In the genomic region with DNA sequence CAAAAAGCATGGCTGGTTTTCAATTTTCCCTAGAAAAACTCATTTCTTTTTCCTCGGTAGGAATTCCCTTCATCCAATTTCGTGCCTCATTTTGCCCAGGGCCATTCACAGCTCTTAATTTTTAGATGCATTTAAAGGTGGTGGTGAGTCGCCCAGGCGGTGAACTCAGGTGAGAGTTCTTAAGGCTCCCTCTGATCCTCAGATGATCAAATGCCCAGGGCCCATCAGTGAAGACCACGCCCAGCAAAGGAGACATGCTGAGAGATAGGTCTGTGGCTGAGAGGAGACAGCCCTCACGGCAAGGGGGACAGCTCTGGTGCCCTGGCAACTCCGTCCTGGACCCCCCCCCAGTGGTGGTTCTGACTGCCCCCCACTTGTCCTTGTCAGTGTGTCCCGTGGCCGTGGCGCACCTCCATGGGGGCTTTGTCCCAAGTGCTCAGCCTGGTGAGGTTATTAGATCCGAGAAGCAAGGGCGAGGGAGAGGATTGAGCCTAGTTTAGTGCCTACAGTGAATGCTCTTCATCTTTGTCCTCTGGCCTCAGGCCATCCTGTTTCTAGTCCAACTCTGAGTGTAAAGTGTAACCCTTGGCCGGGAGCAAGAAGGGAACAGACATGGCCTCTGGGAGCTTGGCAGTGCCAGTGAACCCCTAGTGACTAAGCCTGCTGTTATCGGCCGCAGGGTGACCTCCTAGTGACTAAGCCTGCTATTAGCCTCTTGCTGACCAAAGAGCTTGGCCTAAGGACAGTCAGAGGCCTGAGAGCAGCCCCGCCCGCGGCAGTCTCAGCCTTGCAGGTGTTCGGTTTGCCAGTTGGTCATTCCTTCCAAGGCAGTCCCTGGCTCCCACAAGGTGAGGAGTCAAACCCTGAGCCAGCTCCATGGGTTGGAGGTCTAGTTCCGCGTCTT, we compare ENCODE assay signal across 13 cellular contexts.
DNase-seq lines count a peak whose midpoint lies in the region; ATAC-seq and TF ChIP-seq lines count a peak whose summit lies in the region.
"Had no signal": no experiment of that assay in that cellular context is flagged by ENCODE, and none has a peak within 500 bp of the region (broad histone marks: within the 10 kb centered on the region; RNA-seq: fewer than 3 reads in every experiment).

No MANE protein-coding gene starts in this region.

- no peaks in the 10 kb centered on the region for H3K9me3 Mint-ChIP-seq in stimulated activated naive CD8-positive, alpha-beta T cell treated with anti-CD3 and anti-CD28 coated beads, Interleukin-15, amount 100 ng/mL, for 72 hours
- no peaks in the 10 kb centered on the region for H3K9me3 Mint-ChIP-seq in progenitor cell of endocrine pancreas (ENCODE audit: low read depth)
- no peaks in the 10 kb centered on the region for H3K9me3 Mint-ChIP-seq in T-cell
- H3K9me3 Mint-ChIP-seq: T-helper 1 cell treated with Interleukin-12 subunit alpha and Interleukin-12 subunit beta and Interleukin-4 antibody, amounts not matched to agents 30 μg/mL and 1 μg/mL, for 36 hours had no signal

- H3K36me3 ChIP-seq in MG63 (no peaks in the 10 kb centered on the region), fibroblast of lung (ENCODE audit: control insufficient read depth, insufficient read depth, low read length) (no peaks in the 10 kb centered on the region)
- H3K36me3 ChIP-seq: spleen had no signal

- H3K36me3 Mint-ChIP-seq in progenitor cell of endocrine pancreas (ENCODE audit: insufficient read depth) (peaks cover 11% of the 10 kb centered on the region), T-cell (no peaks in the 10 kb centered on the region)

- CTCF ChIA-PET in T-cell (lab: Charles Lee), result no interaction called here

- H3K9ac ChIP-seq in fibroblast of lung (ENCODE audit: insufficient read depth, low read length), result no peak overlapping the region

- no peaks in the 10 kb centered on the region for H3K4me1 Mint-ChIP-seq in stimulated activated naive CD8-positive, alpha-beta T cell treated with anti-CD3 and anti-CD28 coated beads, Interleukin-15, amount 100 ng/mL, for 72 hours
- H3K4me1 Mint-ChIP-seq in progenitor cell of endocrine pancreas (ENCODE audit: low read depth) (no peaks in the 10 kb centered on the region), T-cell (no peaks in the 10 kb centered on the region)

- H3K4me1 ChIP-seq in fibroblast of lung (ENCODE audit: control insufficient read depth, extremely low read depth, insufficient read depth, low read length), result peaks cover 5% of the 10 kb centered on the region
- H3K4me1 ChIP-seq: spleen had no signal

- POLR2A ChIA-PET in T-cell (lab: Charles Lee), result no interaction called here

- H3K27me3 ChIP-seq in MG63 (no peaks in the 10 kb centered on the region), fibroblast of lung (ENCODE audit: control insufficient read depth, insufficient read depth, low read length) (no peaks in the 10 kb centered on the region)

- peak; percentile 16 for DNase-seq in AG10803 (ENCODE audit: low read depth)
- peak; percentile 97 for DNase-seq in MG63
- DNase-seq in fibroblast of lung (ENCODE audit: low read depth in 2 of 2), result peak; percentile 80 to 82
- peak; percentile 96 for DNase-seq in myocyte (ENCODE audit: low read depth)
- no peak for DNase-seq in stimulated activated naive CD8-positive, alpha-beta T cell treated with anti-CD3 and anti-CD28 coated beads, Interleukin-15, amount 100 ng/mL, for 72 hours
- DNase-seq in progenitor cell of endocrine pancreas (ENCODE audit: low spot score, unreplicated experiment), result no peak
- DNase-seq in foreskin melanocyte, result no peak
- DNase-seq in T-cell, result no peak
- DNase-seq: activated CD8-positive, alpha-beta memory T cell treated with anti-CD3 and anti-CD28 coated beads for 24 hours; erythroblast; MM.1S; spleen had no signal

- H3K4me3 Mint-ChIP-seq in stimulated activated naive CD8-positive, alpha-beta T cell treated with anti-CD3 and anti-CD28 coated beads, Interleukin-15, amount 100 ng/mL, for 72 hours, result no peak overlapping the region
- H3K4me3 Mint-ChIP-seq in progenitor cell of endocrine pancreas (ENCODE audit: low read depth), result no peak overlapping the region
- H3K4me3 Mint-ChIP-seq in T-cell, result no peak overlapping the region
- H3K4me3 Mint-ChIP-seq: T-helper 1 cell treated with Interleukin-12 subunit alpha and Interleukin-12 subunit beta and Interleukin-4 antibody, amounts not matched to agents 30 μg/mL and 1 μg/mL, for 36 hours had no signal

- H3K4me3 ChIP-seq in AG10803 (ENCODE audit: low read length) (no peak overlapping the region), MG63 (no peak overlapping the region), fibroblast of lung (replicated peaks in 1 of 4; ENCODE audit: control extremely low read depth in 1 of 4, insufficient read depth in 1 of 4, low read depth in 3 of 4, low read length in 4 of 4) (no peak overlapping the region)
- H3K4me3 ChIP-seq: spleen had no signal

- H3K9me3 ChIP-seq in MG63, result no peaks in the 10 kb centered on the region
- no peaks in the 10 kb centered on the region for H3K9me3 ChIP-seq in fibroblast of lung (ENCODE audit: control insufficient read depth, insufficient read depth, low read depth, low read length)
- H3K9me3 ChIP-seq: spleen had no signal

- peak overlapping the region; percentile 59 for H3K4me2 ChIP-seq in fibroblast of lung (ENCODE audit: extremely low read depth, insufficient read depth, low read length)

- no peak overlapping the region for H3K27ac Mint-ChIP-seq in stimulated activated naive CD8-positive, alpha-beta T cell treated with anti-CD3 and anti-CD28 coated beads, Interleukin-15, amount 100 ng/mL, for 72 hours
- no peak overlapping the region for H3K27ac Mint-ChIP-seq in progenitor cell of endocrine pancreas
- H3K27ac Mint-ChIP-seq in T-cell, result no peak overlapping the region
- H3K27ac Mint-ChIP-seq: T-helper 1 cell treated with Interleukin-12 subunit alpha and Interleukin-12 subunit beta and Interleukin-4 antibody, amounts not matched to agents 30 μg/mL and 1 μg/mL, for 36 hours had no signal

- H4K20me1 ChIP-seq in fibroblast of lung (ENCODE audit: control insufficient read depth, extremely low read depth, insufficient read depth, low read length), result no peaks in the 10 kb centered on the region

- H3K79me2 ChIP-seq in fibroblast of lung (ENCODE audit: control insufficient read depth, insufficient read depth, low read length), result no peaks in the 10 kb centered on the region

- no peak overlapping the region for H2AFZ ChIP-seq in fibroblast of lung (ENCODE audit: low read length)

- H3K27ac ChIP-seq in fibroblast of lung (ENCODE audit: insufficient read depth, low read length), result peak overlapping the region; percentile 23
- H3K27ac ChIP-seq: spleen had no signal

- ATAC-seq in stimulated activated naive CD8-positive, alpha-beta T cell treated with anti-CD3 and anti-CD28 coated beads, Interleukin-15, amount 100 ng/mL, for 72 hours, result no peak
- ATAC-seq in T-cell (replicated peaks in 1 of 4), result no peak

- H3K27me3 Mint-ChIP-seq in stimulated activated naive CD8-positive, alpha-beta T cell treated with anti-CD3 and anti-CD28 coated beads, Interleukin-15, amount 100 ng/mL, for 72 hours, result peaks cover 7% of the 10 kb centered on the region
- H3K27me3 Mint-ChIP-seq in progenitor cell of endocrine pancreas (no peaks in the 10 kb centered on the region), T-cell (no peaks in the 10 kb centered on the region)

- TF ChIP-seq CTCF in AG10803 (conservative IDR thresholded peaks at IDR 0.05; ENCODE audit: low read length) (no peak), fibroblast of lung (conservative IDR thresholded peaks at IDR 0.05 in 1 of 2, IDR thresholded peaks at IDR 0.05 in 1 of 2; ENCODE audit: low read depth in 1 of 2, low read length in 2 of 2) (no peak), progenitor cell of endocrine pancreas (IDR thresholded peaks at IDR 0.05; ENCODE audit: unreplicated experiment) (no peak)

Comparison
In these comparisons a context has a peak if more than half of its experiments do, and no peak if none do; other contexts are left out.
1. DNase-seq: peak in AG10803 (single experiment), MG63 (single experiment), fibroblast of lung (2 of 2) and myocyte (single experiment); none in stimulated activated naive CD8-positive, alpha-beta T cell treated with anti-CD3 and anti-CD28 coated beads, Interleukin-15, amount 100 ng/mL, for 72 hours (0 of 2), progenitor cell of endocrine pancreas (single experiment), foreskin melanocyte (single experiment) and T-cell (0 of 34).